8 cellular contexts compared by ENCODE assay signal in the genomic region with DNA sequence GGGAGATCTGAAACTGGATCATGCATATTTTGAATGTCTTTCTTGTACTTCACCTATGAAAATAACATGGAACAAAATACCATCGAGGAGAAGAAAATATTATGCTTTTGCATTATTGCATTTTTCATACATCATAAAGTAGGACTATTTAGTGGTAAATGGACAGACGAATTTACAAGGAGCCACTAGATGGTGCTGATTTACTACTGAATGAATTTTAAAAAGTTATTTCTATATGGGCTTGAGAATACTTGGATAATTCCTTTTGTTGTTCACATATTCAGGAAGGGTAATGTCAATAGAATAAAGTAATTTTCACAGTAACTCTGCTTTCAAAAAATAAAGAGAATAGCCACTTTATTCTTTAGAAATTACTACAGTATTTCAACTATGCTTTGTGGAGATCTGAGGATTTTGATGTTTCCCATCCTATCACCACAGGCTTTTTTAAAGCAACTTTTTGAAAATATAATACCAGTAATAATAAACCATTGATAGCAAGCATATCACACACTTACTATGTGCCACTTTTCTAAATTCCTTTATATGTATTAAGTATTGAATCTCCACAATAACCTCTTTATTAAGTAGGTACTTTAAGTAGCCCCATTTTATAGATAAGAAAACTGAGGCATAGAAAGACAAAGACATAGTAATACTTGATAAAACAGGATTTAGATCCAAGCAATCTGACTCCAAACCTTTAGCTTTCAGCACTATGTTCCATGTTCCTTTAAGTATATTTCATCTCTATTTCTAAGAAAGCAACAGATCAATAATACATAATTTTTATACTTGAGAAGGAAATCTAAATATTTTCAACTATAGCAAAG. TPM values are rescaled to one million over a fixed set of nuclear protein-coding genes. Genes with fewer than 3 reads are reported as not detected.
A peak's percentile ranks its signal among the peaks of the same experiment; 100 is the strongest.
DNase-seq lines count a peak whose midpoint lies in the region; ATAC-seq and TF ChIP-seq lines count a peak whose summit lies in the region.

No MANE protein-coding gene starts in this region.

- H3K4me1 ChIP-seq in HCT116 (ENCODE audit: control insufficient read depth in 1 of 2, insufficient read depth in 2 of 2, low read length in 2 of 2) (no peaks in the 10 kb centered on the region), sigmoid colon (no peaks in the 10 kb centered on the region)
- H3K4me1 ChIP-seq in effector memory CD4-positive, alpha-beta T cell (ENCODE audit: control insufficient read depth, insufficient read depth, low read length, poor library complexity, severe bottlenecking) = no peaks in the 10 kb centered on the region

- H3K27me3 ChIP-seq in HCT116 (ENCODE audit: insufficient read depth, low read length) (no peaks in the 10 kb centered on the region), sigmoid colon (no peaks in the 10 kb centered on the region)
- no peaks in the 10 kb centered on the region for H3K27me3 ChIP-seq in effector memory CD4-positive, alpha-beta T cell (replicated peaks; ENCODE audit: control insufficient read depth, insufficient read depth, low read length, poor library complexity, severe bottlenecking)

- H3K4me2 ChIP-seq in HCT116 (ENCODE audit: low read length) = no peak overlapping the region

- no peak for DNase-seq in CD14-positive monocyte (ENCODE audit: low spot score)
- peak; percentile 8 for DNase-seq in HCT116 (ENCODE audit: low read depth, low spot score)
- peak; percentile 35 for DNase-seq in RPMI7951 (ENCODE audit: low read depth)
- DNase-seq in glomerular endothelial cell (ENCODE audit: extremely low read depth, low read depth, low spot score) = peak; percentile 12
- DNase-seq in sigmoid colon = no peak
- no peak for DNase-seq in substantia nigra (lab: John Stamatoyannopoulos, UW)
- DNase-seq in effector memory CD4-positive, alpha-beta T cell = no peak
- DNase-seq in NCI-H1436 (lab: John Stamatoyannopoulos, UW) = no peak

- BruUV-seq in HCT116 (replicated peaks; lab: Mats Ljungman, UMichigan) = no TSS peak

- no peaks in the 10 kb centered on the region for H3K9me2 ChIP-seq in HCT116 (ENCODE audit: insufficient read depth)

- H3K79me2 ChIP-seq in HCT116 (ENCODE audit: insufficient read depth, low read length) = no peaks in the 10 kb centered on the region

- H3K4me3 Mint-ChIP-seq in CD14-positive monocyte = no peak overlapping the region

- no peak overlapping the region for H3K27ac ChIP-seq in HCT116 (ENCODE audit: low read depth, low read length)
- no peak overlapping the region for H3K27ac ChIP-seq in sigmoid colon
- no peak overlapping the region for H3K27ac ChIP-seq in substantia nigra (ENCODE audit: low read depth, low read length, poor library complexity, severe bottlenecking)
- H3K27ac ChIP-seq in effector memory CD4-positive, alpha-beta T cell (ENCODE audit: insufficient read depth, low read length, poor library complexity, severe bottlenecking) = no peak overlapping the region

- 9 to 13% methylated on average over 2 of the region's 2 CpGs for WGBS in sigmoid colon, 2 donors

- RAD21 ChIA-PET in HCT116 (lab: Charles Lee; ENCODE audit: low non-redundant PET in 1 of 2, low total read pairs in 2 of 2, uncharacterized antibody in 2 of 2, unreplicated experiment in 2 of 2) = no interaction called here

- H3K9me3 Mint-ChIP-seq in CD14-positive monocyte = no peaks in the 10 kb centered on the region

- no peaks in the 10 kb centered on the region for H4K20me1 ChIP-seq in HCT116 (ENCODE audit: insufficient read depth)

- POLR2A ChIA-PET in HCT116 (lab: Charles Lee) = no interaction called here

- H2AFZ ChIP-seq in HCT116 (ENCODE audit: low read depth, low read length, poor library complexity, severe bottlenecking) = no peak overlapping the region

- intact Hi-C loops in CD14-positive monocyte (cut with micrococcal nuclease) (no loop called here), HCT116 (cut with micrococcal nuclease) (loop anchor here (1.0 to 5.0 kb wide), 3 partner anchors 219 to 1094 kb away; no protein-coding TSS in a partner anchor), sigmoid colon (cut with DNase I) (loop anchor here (5.0 to 10.0 kb wide), 2 partner anchors 1044 to 1446 kb away; a partner anchor contains a TSS)

- H3K4me3 ChIP-seq in HCT116 (replicated peaks in 1 of 2; ENCODE audit: low read depth in 1 of 2, low read length in 2 of 2) (no peak overlapping the region), sigmoid colon (no peak overlapping the region)
- no peak overlapping the region for H3K4me3 ChIP-seq in effector memory CD4-positive, alpha-beta T cell (ENCODE audit: insufficient read depth, low read depth, low read length, poor library complexity, severe bottlenecking)

- H3K36me3 Mint-ChIP-seq in CD14-positive monocyte = peaks cover 0 to 9% of the 10 kb centered on the region in 2 donors

- peak; percentile 70 for TF ChIP-seq RAD21 in HCT116 (IDR thresholded peaks at IDR 0.05; ENCODE audit: low read depth)

- TF ChIP-seq POLR2A in HCT116 (IDR thresholded peaks at IDR 0.05; ENCODE audit: borderline replicate concordance, extremely low read depth, insufficient read depth, insufficient read length) = no peak
- no peak for TF ChIP-seq POLR2A in sigmoid colon (IDR thresholded peaks at IDR 0.05)

- H3K9ac ChIP-seq in HCT116 (ENCODE audit: low read length) = no peak overlapping the region

- CTCF ChIA-PET in HCT116 (lab: Charles Lee) = no interaction called here

- H3K9me3 ChIP-seq in HCT116 (ENCODE audit: control insufficient read depth in 1 of 2, insufficient read depth in 1 of 2, low read depth in 1 of 2, low read length in 2 of 2) = no peaks in the 10 kb centered on the region
- no peaks in the 10 kb centered on the region for H3K9me3 ChIP-seq in sigmoid colon
- no peaks in the 10 kb centered on the region for H3K9me3 ChIP-seq in effector memory CD4-positive, alpha-beta T cell (ENCODE audit: control insufficient read depth, low read length)

- no peaks in the 10 kb centered on the region for H3K36me3 ChIP-seq in HCT116 (ENCODE audit: control insufficient read depth in 1 of 2, insufficient read depth in 2 of 2, low read length in 2 of 2)
- no peaks in the 10 kb centered on the region for H3K36me3 ChIP-seq in sigmoid colon
- no peaks in the 10 kb centered on the region for H3K36me3 ChIP-seq in effector memory CD4-positive, alpha-beta T cell (ENCODE audit: control insufficient read depth, insufficient read depth, low read length)

- peak; percentile 66; the same call in 1 of the 2 replicates for ATAC-seq in HCT116

- H3K27me3 Mint-ChIP-seq in CD14-positive monocyte (ENCODE audit: low read depth in 3 of 3) = peaks cover 0 to 1% (median under 1%) of the 10 kb centered on the region in 3 donors

- H3K27ac Mint-ChIP-seq in CD14-positive monocyte = no peak overlapping the region

- TF ChIP-seq CTCF in CD14-positive monocyte (IDR thresholded peaks at IDR 0.05) (peak; percentile 31), HCT116 (IDR thresholded peaks at IDR 0.05 in 2 of 3, conservative IDR thresholded peaks at IDR 0.05 in 1 of 3; ENCODE audit: borderline replicate concordance in 1 of 3, insufficient read depth in 1 of 3, low read depth in 2 of 3, low read length in 2 of 3) (peak; percentile 36 to 68 (median 37); a peak in 5 of 6 replicates), sigmoid colon (IDR thresholded peaks at IDR 0.05) (peak in 2 of 4 experiments; percentile 10 to 40)

- TF ChIP-seq EP300 in sigmoid colon (IDR thresholded peaks at IDR 0.05) = no peak

- H3K4me1 Mint-ChIP-seq in CD14-positive monocyte = no peaks in the 10 kb centered on the region

TF ChIP-seq in HCT116, 20 proteins besides CTCF, POLR2A, EP300 and RAD21:
- TF ChIP-seq, protein P1, sequence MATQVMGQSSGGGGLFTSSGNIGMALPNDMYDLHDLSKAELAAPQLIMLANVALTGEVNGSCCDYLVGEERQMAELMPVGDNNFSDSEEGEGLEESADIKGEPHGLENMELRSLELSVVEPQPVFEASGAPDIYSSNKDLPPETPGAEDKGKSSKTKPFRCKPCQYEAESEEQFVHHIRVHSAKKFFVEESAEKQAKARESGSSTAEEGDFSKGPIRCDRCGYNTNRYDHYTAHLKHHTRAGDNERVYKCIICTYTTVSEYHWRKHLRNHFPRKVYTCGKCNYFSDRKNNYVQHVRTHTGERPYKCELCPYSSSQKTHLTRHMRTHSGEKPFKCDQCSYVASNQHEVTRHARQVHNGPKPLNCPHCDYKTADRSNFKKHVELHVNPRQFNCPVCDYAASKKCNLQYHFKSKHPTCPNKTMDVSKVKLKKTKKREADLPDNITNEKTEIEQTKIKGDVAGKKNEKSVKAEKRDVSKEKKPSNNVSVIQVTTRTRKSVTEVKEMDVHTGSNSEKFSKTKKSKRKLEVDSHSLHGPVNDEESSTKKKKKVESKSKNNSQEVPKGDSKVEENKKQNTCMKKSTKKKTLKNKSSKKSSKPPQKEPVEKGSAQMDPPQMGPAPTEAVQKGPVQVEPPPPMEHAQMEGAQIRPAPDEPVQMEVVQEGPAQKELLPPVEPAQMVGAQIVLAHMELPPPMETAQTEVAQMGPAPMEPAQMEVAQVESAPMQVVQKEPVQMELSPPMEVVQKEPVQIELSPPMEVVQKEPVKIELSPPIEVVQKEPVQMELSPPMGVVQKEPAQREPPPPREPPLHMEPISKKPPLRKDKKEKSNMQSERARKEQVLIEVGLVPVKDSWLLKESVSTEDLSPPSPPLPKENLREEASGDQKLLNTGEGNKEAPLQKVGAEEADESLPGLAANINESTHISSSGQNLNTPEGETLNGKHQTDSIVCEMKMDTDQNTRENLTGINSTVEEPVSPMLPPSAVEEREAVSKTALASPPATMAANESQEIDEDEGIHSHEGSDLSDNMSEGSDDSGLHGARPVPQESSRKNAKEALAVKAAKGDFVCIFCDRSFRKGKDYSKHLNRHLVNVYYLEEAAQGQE (IDR thresholded peaks at IDR 0.05; ENCODE audit: low read depth) = no peak
TF ChIP-seq in HCT116: peak in this region for 0.

RNA-seq across cellular contexts. Expression of a gene that starts 38.6 kb away (rescaled TPM):
- polyA plus RNA-seq in CD14-positive monocyte = 1 to 10 TPM in 1 of 2 donors, not detected in 1; 9.7 TPM
- 16.6 TPM for total RNA-seq in HCT116 (2021; ENCODE audit: unreplicated experiment)
- 7.1 and 7.4 TPM in 2 replicates for polyA plus RNA-seq in HCT116 (2012)
- total RNA-seq in RPMI7951 (2014; rRNA removed; shearing (Covaris generic)) = under 0.01 TPM in 1 of 2 replicates, not detected in the other
- total RNA-seq in glomerular endothelial cell = 0.44 and 0.47 TPM in 2 replicates
- total RNA-seq in sigmoid colon = 1 to 10 TPM; 1.1 to 2.1 (median 1.5) TPM
- 1 to 10 TPM; 4.8 to 4.9 (median 4.9) TPM for polyA plus RNA-seq in sigmoid colon

Comparison
In these comparisons a context has a peak if more than half of its experiments do, and no peak if none do; other contexts are left out.
1. DNase-seq: peak in HCT116 (single experiment), RPMI7951 (single experiment) and glomerular endothelial cell (single experiment); none in CD14-positive monocyte (single experiment), sigmoid colon (single experiment), substantia nigra (0 of 49), effector memory CD4-positive, alpha-beta T cell (0 of 3) and NCI-H1436 (single experiment).
2. intact Hi-C loops: an anchor here in HCT116 (1.0 to 5.0 kb wide) and sigmoid colon (5.0 to 10.0 kb wide); none called in CD14-positive monocyte.